33 cellular contexts compared by ENCODE assay signal in genomic region chr22:47155912-47156311, GRCh38.
"Had no signal": no experiment of that assay in that cellular context is flagged by ENCODE, and none has a peak within 500 bp of the region (broad histone marks: within the 10 kb centered on the region; RNA-seq: fewer than 3 reads in every experiment).

No MANE protein-coding gene starts in this region.

- H3K27me3 Mint-ChIP-seq: activated B cell treated with CpG ODN at 0.5 μM for 24 hours; activated CD8-positive, alpha-beta T cell treated with anti-CD3 and anti-CD28 coated beads for 36 hours; activated naive CD4-positive, alpha-beta T cell treated with anti-CD3 and anti-CD28 coated beads, Interleukin-2, amount 50 U/mL, for 24 hours; activated naive CD8-positive, alpha-beta T cell treated with anti-CD3 and anti-CD28 coated beads for 36 hours; activated naive CD8-positive, alpha-beta T cell treated with anti-CD3 and anti-CD28 coated beads, Interleukin-2, amount 50 U/mL, for 24 hours; activated T-helper 17 cell treated with anti-CD3 and anti-CD28 coated beads, Interleukin-2, amount 50 U/mL, for 72 hours; T-helper 17 cell had no signal

- DNase-seq: activated B cell treated with CpG ODN at 0.5 μM for 24 hours; activated CD4-positive, alpha-beta T cell treated with anti-CD3 and anti-CD28 coated beads for 48 hours; activated CD4-positive, alpha-beta T cell treated with anti-CD3 and anti-CD28 coated beads, Interleukin-2, amount 50 U/mL, for 1 hour; activated CD4-positive, alpha-beta T cell treated with anti-CD3 and anti-CD28 coated beads, Interleukin-2, amount 50 U/mL, for 48 hours; activated CD8-positive, alpha-beta memory T cell treated with anti-CD3 and anti-CD28 coated beads for 24 hours; activated CD8-positive, alpha-beta T cell treated with anti-CD3 and anti-CD28 coated beads for 36 hours; activated effector memory CD4-positive, alpha-beta T cell treated with Interleukin-2 at 50 U/mL for 16 hours; activated gamma-delta T cell treated with Interleukin-2 at 50 U/mL for 16 hours; activated naive CD4-positive, alpha-beta T cell treated with anti-CD3 and anti-CD28 coated beads for 36 hours; activated naive CD8-positive, alpha-beta T cell treated with anti-CD3 and anti-CD28 coated beads for 36 hours; activated naive CD8-positive, alpha-beta T cell treated with anti-CD3 and anti-CD28 coated beads, Interleukin-2, amount 50 U/mL, for 24 hours; activated T-cell treated with anti-CD3 and anti-CD28 coated beads, Interleukin-2, amount 50 U/mL, for 4 hours; adrenal gland; aorta; central memory CD4-positive, alpha-beta T cell; cerebellar nuclear complex; colonic mucosa; effector CD8-positive, alpha-beta T cell; foreskin fibroblast; T-helper 1 cell; T-helper 17 cell; T1000; WERI-Rb-1 had no signal

- H3K4me3 Mint-ChIP-seq: activated B cell treated with CpG ODN at 0.5 μM for 24 hours; activated CD8-positive, alpha-beta T cell treated with anti-CD3 and anti-CD28 coated beads for 36 hours; activated naive CD4-positive, alpha-beta T cell treated with anti-CD3 and anti-CD28 coated beads for 36 hours; activated naive CD4-positive, alpha-beta T cell treated with anti-CD3 and anti-CD28 coated beads, Interleukin-2, amount 50 U/mL, for 24 hours; activated naive CD8-positive, alpha-beta T cell treated with anti-CD3 and anti-CD28 coated beads for 36 hours; activated naive CD8-positive, alpha-beta T cell treated with anti-CD3 and anti-CD28 coated beads, Interleukin-2, amount 50 U/mL, for 24 hours; activated T-cell treated with anti-CD3 and anti-CD28 coated beads, Interleukin-2, amount 50 U/mL, for 4 hours; activated T-helper 17 cell treated with anti-CD3 and anti-CD28 coated beads, Interleukin-2, amount 50 U/mL, for 72 hours; brain; T-helper 17 cell; T-helper 2 cell treated with Interferon-gamma antibody and Interleukin-4, amounts not matched to agents 5 μg/mL and 100 μg/mL, for 36 hours had no signal

- H3K27me3 ChIP-seq: adrenal gland, breast epithelium, cardiac muscle cell, colonic mucosa had no signal

- H3K27ac ChIP-seq: adrenal gland, breast epithelium, cardiac muscle cell, colonic mucosa, WERI-Rb-1 had no signal

- ATAC-seq: activated CD4-positive, CD25-positive, alpha-beta regulatory T cell treated with anti-CD3 and anti-CD28 coated beads, Interleukin-2, amount 50 U/mL, for 24 hours; activated CD8-positive, alpha-beta T cell treated with anti-CD3 and anti-CD28 coated beads for 36 hours; activated naive CD8-positive, alpha-beta T cell treated with anti-CD3 and anti-CD28 coated beads, Interleukin-2, amount 50 U/mL, for 24 hours; activated T-cell treated with anti-CD3 and anti-CD28 coated beads, Interleukin-2, amount 50 U/mL, for 4 hours; activated T-helper 17 cell treated with anti-CD3 and anti-CD28 coated beads, Interleukin-2, amount 50 U/mL, for 72 hours; esophagus mucosa; T-helper 17 cell had no signal

- FAIRE-seq: endometrium, frontal cortex had no signal

- H3K36me3 ChIP-seq: adrenal gland, breast epithelium, cardiac muscle cell, colonic mucosa, WERI-Rb-1 had no signal

- H3K36me3 Mint-ChIP-seq: brain had no signal

- H3K4me3 ChIP-seq: adrenal gland, breast epithelium, cardiac muscle cell, colonic mucosa had no signal

- H3K9me3 Mint-ChIP-seq: activated B cell treated with CpG ODN at 0.5 μM for 24 hours; activated CD8-positive, alpha-beta T cell treated with anti-CD3 and anti-CD28 coated beads for 36 hours; activated naive CD4-positive, alpha-beta T cell treated with anti-CD3 and anti-CD28 coated beads for 36 hours; activated naive CD4-positive, alpha-beta T cell treated with anti-CD3 and anti-CD28 coated beads, Interleukin-2, amount 50 U/mL, for 24 hours; activated naive CD8-positive, alpha-beta T cell treated with anti-CD3 and anti-CD28 coated beads for 36 hours; activated naive CD8-positive, alpha-beta T cell treated with anti-CD3 and anti-CD28 coated beads, Interleukin-2, amount 50 U/mL, for 24 hours; activated T-cell treated with anti-CD3 and anti-CD28 coated beads, Interleukin-2, amount 50 U/mL, for 4 hours; activated T-helper 17 cell treated with anti-CD3 and anti-CD28 coated beads, Interleukin-2, amount 50 U/mL, for 72 hours; T-helper 2 cell treated with Interferon-gamma antibody and Interleukin-4, amounts not matched to agents 5 μg/mL and 100 μg/mL, for 36 hours had no signal

- H3K4me1 ChIP-seq: breast epithelium, colonic mucosa had no signal

- H3K4me1 Mint-ChIP-seq: activated naive CD4-positive, alpha-beta T cell treated with anti-CD3 and anti-CD28 coated beads, Interleukin-2, amount 50 U/mL, for 24 hours; activated T-helper 17 cell treated with anti-CD3 and anti-CD28 coated beads, Interleukin-2, amount 50 U/mL, for 72 hours had no signal

- H3K27ac Mint-ChIP-seq: activated B cell treated with CpG ODN at 0.5 μM for 24 hours; activated CD8-positive, alpha-beta T cell treated with anti-CD3 and anti-CD28 coated beads for 36 hours; activated naive CD4-positive, alpha-beta T cell treated with anti-CD3 and anti-CD28 coated beads for 36 hours; activated naive CD4-positive, alpha-beta T cell treated with anti-CD3 and anti-CD28 coated beads, Interleukin-2, amount 50 U/mL, for 24 hours; activated naive CD8-positive, alpha-beta T cell treated with anti-CD3 and anti-CD28 coated beads for 36 hours; activated naive CD8-positive, alpha-beta T cell treated with anti-CD3 and anti-CD28 coated beads, Interleukin-2, amount 50 U/mL, for 24 hours; activated T-helper 17 cell treated with anti-CD3 and anti-CD28 coated beads, Interleukin-2, amount 50 U/mL, for 72 hours; T-helper 17 cell; T-helper 2 cell treated with Interferon-gamma antibody and Interleukin-4, amounts not matched to agents 5 μg/mL and 100 μg/mL, for 36 hours had no signal

- H3K9me3 ChIP-seq: adrenal gland, colonic mucosa had no signal
